ENCODE assay signal across 12 cellular contexts in the genomic region with DNA sequence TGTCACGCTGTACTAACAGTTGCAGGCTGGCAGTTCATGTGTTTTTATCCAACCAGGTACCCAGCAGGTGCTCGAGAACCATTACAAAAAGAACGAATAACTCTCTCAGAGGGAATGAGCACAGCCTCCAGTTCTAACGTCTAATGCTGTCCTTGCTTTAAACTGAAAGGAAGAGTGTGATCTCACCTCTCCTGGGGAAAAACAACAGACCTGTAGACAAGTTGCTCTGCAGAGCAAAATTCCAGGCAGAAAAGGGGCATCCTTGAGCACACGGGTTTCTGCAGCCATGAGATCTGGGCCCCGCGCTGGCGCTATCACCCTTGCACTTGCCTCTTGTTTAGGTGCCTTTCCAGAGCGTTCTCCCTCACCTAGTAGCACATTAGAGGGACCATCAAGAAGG.
DNase-seq lines count a peak whose midpoint lies in the region; TF ChIP-seq lines count a peak whose summit lies in the region.
"Had no signal": no experiment of that assay in that cellular context is flagged by ENCODE, and none has a peak within 500 bp of the region (broad histone marks: within the 10 kb centered on the region; RNA-seq: fewer than 3 reads in every experiment).

No MANE protein-coding gene starts in this region.

- H3K36me3 ChIP-seq in SJCRH30 (no peaks in the 10 kb centered on the region), fibroblast of lung (ENCODE audit: control insufficient read depth, insufficient read depth, low read length) (no peaks in the 10 kb centered on the region), neuronal stem cell (replicated peaks in 1 of 2; ENCODE audit: control insufficient read depth in 2 of 2, insufficient read depth in 2 of 2, low read length in 2 of 2) (no peaks in the 10 kb centered on the region)

- in situ Hi-C loops in KBM-7 (cut with MboI; ENCODE audit: low pct_unique_long_range_greater_than_20kb, low sequenced_read_pairs) = no loop called here

- H2BK12ac ChIP-seq in neuronal stem cell (ENCODE audit: low read length) = no peak overlapping the region

- H3K4me3 ChIP-seq in SJCRH30 (peak overlapping the region; percentile 34), fibroblast of lung (replicated peaks in 1 of 4; ENCODE audit: control extremely low read depth in 1 of 4, insufficient read depth in 1 of 4, low read depth in 3 of 4, low read length in 4 of 4) (peak overlapping the region in 1 of 4 experiments; percentile 52), neuronal stem cell (ENCODE audit: low read length in 2 of 2) (no peak overlapping the region)

- H4K91ac ChIP-seq in neuronal stem cell (ENCODE audit: low read depth, low read length, poor library complexity) = no peak overlapping the region

- no peak overlapping the region for H3K9ac ChIP-seq in fibroblast of lung (ENCODE audit: insufficient read depth, low read length)
- H3K9ac ChIP-seq in neuronal stem cell (ENCODE audit: low read depth, low read length, poor library complexity) = no peak overlapping the region

- H3K27me3 ChIP-seq in SJCRH30 (no peaks in the 10 kb centered on the region), fibroblast of lung (ENCODE audit: control insufficient read depth, insufficient read depth, low read length) (no peaks in the 10 kb centered on the region), neuronal stem cell (ENCODE audit: control insufficient read depth in 3 of 3, insufficient read depth in 3 of 3, low read depth in 1 of 3, low read length in 3 of 3) (no peaks in the 10 kb centered on the region)

- H3K4ac ChIP-seq in neuronal stem cell (ENCODE audit: low read length) = no peak overlapping the region

- peak; percentile 39 for DNase-seq in EL
- no peak for DNase-seq in SJCRH30
- DNase-seq in fibroblast of lung (ENCODE audit: low read depth in 2 of 2) = peak in 1 of 2 donors; percentile 62
- no peak for DNase-seq in neuronal stem cell (ENCODE audit: low spot score)
- no peak for DNase-seq in NCI-H1930 (lab: John Stamatoyannopoulos, UW)
- DNase-seq in hepatic stellate cell (ENCODE audit: low spot score) = no peak
- DNase-seq in KBM-7 = no peak
- no peak for DNase-seq in NOMO-1 treated with DMSO at 0.1 percent for 48 hours (lab: John Stamatoyannopoulos, UW; ENCODE audit: unreplicated experiment)
- DNase-seq: NCI-H748 treated with DMSO at 0.1 percent for 48 hours, nucleus accumbens, substantia nigra had no signal

- no peak overlapping the region for H2AK5ac ChIP-seq in neuronal stem cell (ENCODE audit: low read depth, low read length)

- no peak overlapping the region for H3K14ac ChIP-seq in neuronal stem cell (ENCODE audit: low read length)

- no peak overlapping the region for H4K8ac ChIP-seq in neuronal stem cell (ENCODE audit: low read depth, low read length)

- H3K23ac ChIP-seq in neuronal stem cell (ENCODE audit: low read depth, low read length, poor library complexity) = no peak overlapping the region

- peak overlapping the region; percentile 45 for H3K4me2 ChIP-seq in fibroblast of lung (ENCODE audit: extremely low read depth, insufficient read depth, low read length)
- H3K4me2 ChIP-seq in neuronal stem cell (ENCODE audit: insufficient read depth, low read length, poor library complexity, severe bottlenecking) = no peak overlapping the region

- H2AFZ ChIP-seq in fibroblast of lung (ENCODE audit: low read length) (no peak overlapping the region), neuronal stem cell (ENCODE audit: low read length) (peak overlapping the region; percentile 76)

- peak overlapping the region; percentile 58 for H2BK5ac ChIP-seq in neuronal stem cell (ENCODE audit: low read length)

- no peak overlapping the region for H2BK15ac ChIP-seq in neuronal stem cell (ENCODE audit: low read length)

- no peaks in the 10 kb centered on the region for H4K20me1 ChIP-seq in fibroblast of lung (ENCODE audit: control insufficient read depth, extremely low read depth, insufficient read depth, low read length)

- H3K27ac ChIP-seq in SJCRH30 (peak overlapping the region; percentile 97), fibroblast of lung (ENCODE audit: insufficient read depth, low read length) (peak overlapping the region; percentile 81), neuronal stem cell (replicated peaks; ENCODE audit: low read length) (peak overlapping the region; percentile 83)
- H3K27ac ChIP-seq: C4-2B had no signal

- no peaks in the 10 kb centered on the region for H3K79me2 ChIP-seq in fibroblast of lung (ENCODE audit: control insufficient read depth, insufficient read depth, low read length)

- TF ChIP-seq CTCF in fibroblast of lung (conservative IDR thresholded peaks at IDR 0.05 in 1 of 2, IDR thresholded peaks at IDR 0.05 in 1 of 2; ENCODE audit: low read depth in 1 of 2, low read length in 2 of 2) = no peak

- WGBS in neuronal stem cell (ENCODE audit: extremely low coverage in 2 of 2, insufficient read length in 2 of 2, insufficient replicate concordance in 1 of 2), 2 donors = no CpG with 5 or more reads among the region's 9 CpGs

- peak overlapping the region; percentile 25 for H2BK120ac ChIP-seq in neuronal stem cell (ENCODE audit: low read depth, low read length)

- H3K4me1 ChIP-seq in SJCRH30 (peaks cover 55% of the 10 kb centered on the region), fibroblast of lung (ENCODE audit: control insufficient read depth, extremely low read depth, insufficient read depth, low read length) (peaks cover 58% of the 10 kb centered on the region), neuronal stem cell (ENCODE audit: control insufficient read depth in 2 of 2, insufficient read depth in 1 of 2, low read depth in 1 of 2, low read length in 2 of 2) (peaks cover 22 to 25% of the 10 kb centered on the region in 2 donors)

- H3K9me3 ChIP-seq in SJCRH30 (replicated peaks) = no peaks in the 10 kb centered on the region
- no peaks in the 10 kb centered on the region for H3K9me3 ChIP-seq in fibroblast of lung (ENCODE audit: control insufficient read depth, insufficient read depth, low read depth, low read length)
- H3K9me3 ChIP-seq in neuronal stem cell (replicated peaks in 1 of 2; ENCODE audit: control insufficient read depth in 2 of 2, insufficient read depth in 1 of 2, low read depth in 1 of 2, low read length in 2 of 2) = peaks cover 0 to 2% of the 10 kb centered on the region in 2 donors

- H3K18ac ChIP-seq in neuronal stem cell (ENCODE audit: low read length) = peak overlapping the region; percentile 53

- no peaks in the 10 kb centered on the region for H3K79me1 ChIP-seq in neuronal stem cell (ENCODE audit: low read depth, low read length)
